In genomic region chr9:129611302-129611800, GRCh38 we compare ENCODE assay signal across 9 cellular contexts. TPM values are rescaled to one million over a fixed set of nuclear protein-coding genes. Genes with fewer than 3 reads are reported as not detected.
DNase-seq lines count a peak whose midpoint lies in the region; ATAC-seq, FAIRE-seq and TF ChIP-seq lines count a peak whose summit lies in the region.
"Had no signal": no experiment of that assay in that cellular context is flagged by ENCODE, and none has a peak within 500 bp of the region (broad histone marks: within the 10 kb centered on the region; RNA-seq: fewer than 3 reads in every experiment).

No MANE protein-coding gene starts in this region.

- peaks cover 20% of the 10 kb centered on the region for H3K4me1 Mint-ChIP-seq in activated T-cell treated with anti-CD3 and anti-CD28 coated beads, Interleukin-2, amount 50 U/mL, for 4 hours (ENCODE audit: low read depth)
- peaks cover 22% of the 10 kb centered on the region for H3K4me1 Mint-ChIP-seq in WTC11

- no peaks in the 10 kb centered on the region for H3K36me3 Mint-ChIP-seq in activated T-cell treated with anti-CD3 and anti-CD28 coated beads, Interleukin-2, amount 50 U/mL, for 4 hours (ENCODE audit: insufficient read depth)
- H3K36me3 Mint-ChIP-seq in WTC11, result no peaks in the 10 kb centered on the region

- peak overlapping the region in 1 of 2 donors; percentile 74 for H3K4me3 ChIP-seq in kidney (ENCODE audit: low read length in 2 of 2)
- peak overlapping the region; percentile 65 to 69 (median 66) for H3K4me3 ChIP-seq in stomach

- TF ChIP-seq POLR2A in stomach (IDR thresholded peaks at IDR 0.05), result no peak

- TF ChIP-seq CTCF in WTC11 (IDR thresholded peaks at IDR 0.05), result no peak
- TF ChIP-seq CTCF in kidney (IDR thresholded peaks at IDR 0.05; ENCODE audit: borderline replicate concordance, extremely low read depth, insufficient read depth), result no peak
- no peak for TF ChIP-seq CTCF in stomach (IDR thresholded peaks at IDR 0.05)

- H3K27me3 Mint-ChIP-seq in activated T-cell treated with anti-CD3 and anti-CD28 coated beads, Interleukin-2, amount 50 U/mL, for 4 hours (ENCODE audit: low read depth), result no peaks in the 10 kb centered on the region
- H3K27me3 Mint-ChIP-seq in WTC11 (ENCODE audit: low read depth), result peaks cover 11% of the 10 kb centered on the region

- 23 to 28% (median 24%) methylated on average over 12 of the region's 12 CpGs for WGBS in stomach, 5 donors

- H3K36me3 ChIP-seq in kidney (ENCODE audit: control insufficient read depth in 1 of 2, insufficient read depth in 2 of 2, low read length in 2 of 2), result no peaks in the 10 kb centered on the region
- H3K36me3 ChIP-seq in stomach, result no peaks in the 10 kb centered on the region

- no peaks in the 10 kb centered on the region for H3K27me3 ChIP-seq in stomach

- H3K4me1 ChIP-seq in kidney (ENCODE audit: control insufficient read depth in 1 of 2, insufficient read depth in 1 of 2, low read depth in 1 of 2, low read length in 2 of 2) (peaks cover 13 to 29% of the 10 kb centered on the region in 2 donors), stomach (peaks cover 37 to 68% (median 58%) of the 10 kb centered on the region in 4 donors)

- no peak for TF ChIP-seq EP300 in stomach (IDR thresholded peaks at IDR 0.05)

- FAIRE-seq in kidney (lab: Jason Lieb, UNC), result no peak
- FAIRE-seq in urothelium cell line (lab: Jason Lieb, UNC), result no peak

- CTCF ChIA-PET in WTC11 (lab: Charles Lee), result interaction anchor here (0.5 to 5.1 kb wide), 25 partner anchors 9 to 484 kb away, joined by 3 to 65 read pairs (median 4); partner anchors contain the start of genes C9orf50, IER5L and NTMT1

- intact Hi-C loops in kidney (cut with DNase I), result no loop called here
- intact Hi-C loops in stomach (cut with DNase I; ENCODE audit: low total_unique reads), result loop anchor here (5.0 kb wide), 1 partner anchor 474 kb away; no protein-coding TSS in a partner anchor

- H3K9me3 ChIP-seq in kidney (ENCODE audit: control insufficient read depth in 1 of 2, low read length in 2 of 2) (no peaks in the 10 kb centered on the region), stomach (no peaks in the 10 kb centered on the region)

- H3K4me3 Mint-ChIP-seq in activated T-cell treated with anti-CD3 and anti-CD28 coated beads, Interleukin-2, amount 50 U/mL, for 4 hours, result peak overlapping the region; percentile 76
- H3K4me3 Mint-ChIP-seq in WTC11, result peak overlapping the region; percentile 72

- ATAC-seq in activated T-cell treated with anti-CD3 and anti-CD28 coated beads, Interleukin-2, amount 50 U/mL, for 4 hours, result no peak
- ATAC-seq in WTC11, result peak; percentile 3
- no peak for ATAC-seq in HG03045 (IDR thresholded peaks at IDR 0.05; ENCODE audit: unreplicated experiment)

- POLR2A ChIA-PET in WTC11 (lab: Charles Lee), result interaction anchor here (0.5 to 1.2 kb wide), 2 partner anchors 14 to 273 kb away, joined by 3 to 4 read pairs; partner anchors contain the start of gene NTMT1

- no peak overlapping the region for H3K27ac Mint-ChIP-seq in WTC11

- no peak for DNase-seq in activated T-cell treated with anti-CD3 and anti-CD28 coated beads, Interleukin-2, amount 50 U/mL, for 4 hours
- no peak for DNase-seq in activated T-cell treated with anti-CD3 and anti-CD28 coated beads, Interleukin-2, amount 50 U/mL, for 1 hour
- DNase-seq in WTC11 (ENCODE audit: low spot score) (no peak), kidney (no peak), stomach (no peak), urothelium cell line (ENCODE audit: low spot score) (no peak), RKO (ENCODE audit: low spot score) (no peak)
- DNase-seq: NCI-H2029 treated with DMSO at 0.1 percent for 48 hours had no signal

- no peaks in the 10 kb centered on the region for H3K9me3 Mint-ChIP-seq in activated T-cell treated with anti-CD3 and anti-CD28 coated beads, Interleukin-2, amount 50 U/mL, for 4 hours
- no peaks in the 10 kb centered on the region for H3K9me3 Mint-ChIP-seq in WTC11

- peak overlapping the region; percentile 17 to 98 for H3K9ac ChIP-seq in kidney (ENCODE audit: low read length in 2 of 2)

- H3K27ac ChIP-seq in kidney (ENCODE audit: low read depth in 2 of 2, low read length in 2 of 2) (peak overlapping the region in 1 of 2 donors; percentile 20), stomach (peak overlapping the region in 4 of 5 donors; percentile 89 to 98 (median 94))

TF ChIP-seq in WTC11, 78 proteins besides CTCF, POLR2A, EP300 and RAD21 (continues in another document):
- TF ChIP-seq CDX4 (CRISPR knock-in tag; IDR thresholded peaks at IDR 0.05; ENCODE audit: borderline replicate concordance) (no peak), NR2C2 (CRISPR knock-in tag; IDR thresholded peaks at IDR 0.05) (no peak), GTF2I (CRISPR knock-in tag; conservative IDR thresholded peaks at IDR 0.05) (no peak), ZBTB21 (CRISPR knock-in tag; IDR thresholded peaks at IDR 0.05; ENCODE audit: borderline replicate concordance) (no peak), RORB (CRISPR knock-in tag; IDR thresholded peaks at IDR 0.05) (no peak), TEAD4 (CRISPR knock-in tag; IDR thresholded peaks at IDR 0.05) (no peak), FOXJ3 (CRISPR knock-in tag; IDR thresholded peaks at IDR 0.05; ENCODE audit: borderline replicate concordance) (no peak), SP1 (CRISPR knock-in tag; conservative IDR thresholded peaks at IDR 0.05) (no peak), NFATC4 (CRISPR knock-in tag; IDR thresholded peaks at IDR 0.05) (no peak), ZNF138 (CRISPR knock-in tag; conservative IDR thresholded peaks at IDR 0.05) (no peak), JUN (CRISPR knock-in tag; IDR thresholded peaks at IDR 0.05) (no peak), ATF3 (CRISPR knock-in tag; conservative IDR thresholded peaks at IDR 0.05) (no peak), TCF7 (CRISPR knock-in tag; IDR thresholded peaks at IDR 0.05; ENCODE audit: low read depth) (no peak), FOXP1 (CRISPR knock-in tag; IDR thresholded peaks at IDR 0.05; ENCODE audit: borderline replicate concordance) (no peak)
- TF ChIP-seq, protein P1, sequence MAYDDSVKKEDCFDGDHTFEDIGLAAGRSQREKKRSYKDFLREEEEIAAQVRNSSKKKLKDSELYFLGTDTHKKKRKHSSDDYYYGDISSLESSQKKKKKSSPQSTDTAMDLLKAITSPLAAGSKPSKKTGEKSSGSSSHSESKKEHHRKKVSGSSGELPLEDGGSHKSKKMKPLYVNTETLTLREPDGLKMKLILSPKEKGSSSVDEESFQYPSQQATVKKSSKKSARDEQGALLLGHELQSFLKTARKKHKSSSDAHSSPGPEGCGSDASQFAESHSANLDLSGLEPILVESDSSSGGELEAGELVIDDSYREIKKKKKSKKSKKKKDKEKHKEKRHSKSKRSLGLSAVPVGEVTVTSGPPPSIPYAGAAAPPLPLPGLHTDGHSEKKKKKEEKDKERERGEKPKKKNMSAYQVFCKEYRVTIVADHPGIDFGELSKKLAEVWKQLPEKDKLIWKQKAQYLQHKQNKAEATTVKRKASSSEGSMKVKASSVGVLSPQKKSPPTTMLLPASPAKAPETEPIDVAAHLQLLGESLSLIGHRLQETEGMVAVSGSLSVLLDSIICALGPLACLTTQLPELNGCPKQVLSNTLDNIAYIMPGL (CRISPR knock-in tag; IDR thresholded peaks at IDR 0.05), result no peak
- TF ChIP-seq, protein P2, sequence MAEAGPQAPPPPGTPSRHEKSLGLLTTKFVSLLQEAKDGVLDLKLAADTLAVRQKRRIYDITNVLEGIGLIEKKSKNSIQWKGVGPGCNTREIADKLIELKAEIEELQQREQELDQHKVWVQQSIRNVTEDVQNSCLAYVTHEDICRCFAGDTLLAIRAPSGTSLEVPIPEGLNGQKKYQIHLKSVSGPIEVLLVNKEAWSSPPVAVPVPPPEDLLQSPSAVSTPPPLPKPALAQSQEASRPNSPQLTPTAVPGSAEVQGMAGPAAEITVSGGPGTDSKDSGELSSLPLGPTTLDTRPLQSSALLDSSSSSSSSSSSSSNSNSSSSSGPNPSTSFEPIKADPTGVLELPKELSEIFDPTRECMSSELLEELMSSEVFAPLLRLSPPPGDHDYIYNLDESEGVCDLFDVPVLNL (CRISPR knock-in tag; IDR thresholded peaks at IDR 0.05; ENCODE audit: borderline replicate concordance, low read depth), result no peak

RNA-seq across cellular contexts. Expression of gene C9orf50, which starts 9.6 kb away (rescaled TPM):
- not detected for total RNA-seq in activated T-cell treated with anti-CD3 and anti-CD28 coated beads, Interleukin-2, amount 50 U/mL, for 4 hours
- 0.11 TPM in 1 of 3 replicates, not detected in the others for total RNA-seq in WTC11 (2021)
- 1.1 TPM for total RNA-seq in kidney
- 2.8 TPM for polyA plus RNA-seq in kidney (ENCODE audit: insufficient read depth, low read depth, low replicate concordance)
- not detected for total RNA-seq in stomach
- polyA plus RNA-seq in stomach, result under 1 TPM in 1 of 3 donors, not detected in 2; 0.13 TPM

RNA-seq across cellular contexts. Expression of gene NTMT1, which starts 14.6 kb away (rescaled TPM):
- total RNA-seq in activated T-cell treated with anti-CD3 and anti-CD28 coated beads, Interleukin-2, amount 50 U/mL, for 4 hours, result 100 to 1,000 TPM in 1 of 3 donors, 10 to 100 TPM in 2; 93.4 to 111 (median 96.6) TPM
- total RNA-seq in WTC11 (2021), result 55.4 to 71.1 TPM (median 58.1 TPM) in 3 replicates
- total RNA-seq in kidney, result 32.6 TPM
- polyA plus RNA-seq in kidney (ENCODE audit: insufficient read depth, low read depth, low replicate concordance), result 61.2 TPM
- total RNA-seq in stomach, result 10 to 100 TPM in 4 of 5 donors, 1 to 10 TPM in 1; 1.7 to 29.8 (median 16.1) TPM
- polyA plus RNA-seq in stomach, result 10 to 100 TPM; 40.2 to 68.4 (median 45.8) TPM

RNA-seq across cellular contexts. Expression of gene ASB6, which starts 30.6 kb away (rescaled TPM):
- 10 to 100 TPM; 32.1 to 35.3 (median 35.1) TPM for total RNA-seq in activated T-cell treated with anti-CD3 and anti-CD28 coated beads, Interleukin-2, amount 50 U/mL, for 4 hours
- 19.3 to 20.0 TPM (median 19.7 TPM) in 3 replicates for total RNA-seq in WTC11 (2021)
- total RNA-seq in kidney, result 22.5 TPM
- polyA plus RNA-seq in kidney (ENCODE audit: insufficient read depth, low read depth, low replicate concordance), result 18.1 TPM
- 10 to 100 TPM in 4 of 5 donors, 1 to 10 TPM in 1; 7.5 to 35.6 (median 18.1) TPM for total RNA-seq in stomach
- 10 to 100 TPM in 2 of 3 donors, 1 to 10 TPM in 1; 9.6 to 12.6 (median 10.3) TPM for polyA plus RNA-seq in stomach

RNA-seq across cellular contexts. Expression of gene PRRX2, which starts 54.1 kb away (rescaled TPM):
- total RNA-seq in activated T-cell treated with anti-CD3 and anti-CD28 coated beads, Interleukin-2, amount 50 U/mL, for 4 hours, result 1 to 10 TPM in 1 of 3 donors, under 1 TPM in 2; 0.50 to 1.3 (median 0.57) TPM
- total RNA-seq in WTC11 (2021) (6.9 to 10.7 TPM (median 8.2 TPM) in 3 replicates), kidney (1.8 TPM), stomach (1 to 10 TPM in 2 of 5 donors, under 1 TPM in 1, not detected in 2; 0.87 to 2.6 (median 1.7) TPM)
- polyA plus RNA-seq in kidney (ENCODE audit: insufficient read depth, low read depth, low replicate concordance) (2.3 TPM), stomach (1 to 10 TPM; 3.3 to 8.4 (median 6.7) TPM)
